ENCODE assay signal across 19 cellular contexts in the genomic region with DNA sequence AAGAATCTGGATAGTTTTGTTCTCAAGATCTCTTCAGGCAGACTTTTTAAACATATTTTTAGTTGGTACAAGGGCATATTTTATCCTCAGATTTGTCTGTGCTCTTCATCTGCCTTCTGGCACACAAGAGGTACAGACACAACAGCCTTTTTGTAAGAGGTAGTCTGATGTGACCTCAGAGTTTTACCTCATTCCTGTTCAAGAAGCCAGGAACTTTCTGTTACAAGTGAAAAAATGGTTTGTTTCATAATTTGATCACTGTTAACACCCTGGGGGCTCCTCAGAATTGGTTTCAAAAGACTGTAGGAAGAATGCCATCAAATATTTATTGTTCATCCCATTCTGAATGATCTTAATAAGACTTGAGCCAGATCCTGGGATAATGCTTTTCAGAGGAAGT.
DNase-seq lines count a peak whose midpoint lies in the region; ATAC-seq and TF ChIP-seq lines count a peak whose summit lies in the region.
"Had no signal": no experiment of that assay in that cellular context is flagged by ENCODE, and none has a peak within 500 bp of the region (broad histone marks: within the 10 kb centered on the region; RNA-seq: fewer than 3 reads in every experiment).

No MANE protein-coding gene starts in this region.

- H3K23ac ChIP-seq in H9 (ENCODE audit: insufficient read length, low read depth, low read length): no peak overlapping the region

- H3K79me1 ChIP-seq in H9 (ENCODE audit: insufficient read depth, low read depth, low read length, poor library complexity, severe bottlenecking): no peaks in the 10 kb centered on the region

- TF ChIP-seq POLR2A in breast epithelium (IDR thresholded peaks at IDR 0.05): no peak

- dilution Hi-C loops in mammary epithelial cell (cut with HindIII; ENCODE audit: low sequenced_read_pairs): loop anchor here (5.0 kb wide), 1 partner anchor 70 kb away; no protein-coding TSS in a partner anchor

- H3K27me3 ChIP-seq in breast epithelium (no peaks in the 10 kb centered on the region), mammary epithelial cell (ENCODE audit: insufficient read depth, low read length) (no peaks in the 10 kb centered on the region), H9 (ENCODE audit: insufficient read depth, low read length) (no peaks in the 10 kb centered on the region), iPS-18a (ENCODE audit: control insufficient read depth, insufficient read depth, low read length) (no peaks in the 10 kb centered on the region), hepatocyte (no peaks in the 10 kb centered on the region)
- H3K27me3 ChIP-seq: BLaER1 had no signal

- H2BK12ac ChIP-seq in H9 (ENCODE audit: insufficient read length, low read depth, low read length): no peak overlapping the region

- H3K36me3 ChIP-seq in breast epithelium: no peaks in the 10 kb centered on the region
- no peaks in the 10 kb centered on the region for H3K36me3 ChIP-seq in mammary epithelial cell (ENCODE audit: insufficient read depth, low read length)
- H3K36me3 ChIP-seq in iPS-18a (ENCODE audit: control insufficient read depth, low read depth, low read length): no peaks in the 10 kb centered on the region
- no peaks in the 10 kb centered on the region for H3K36me3 ChIP-seq in hepatocyte (replicated peaks; ENCODE audit: insufficient read depth, low read depth)
- H3K36me3 ChIP-seq: BLaER1 had no signal

- H3K4ac ChIP-seq in H9 (ENCODE audit: low read depth, low read length): no peak overlapping the region

- H3K4me3 ChIP-seq in breast epithelium (no peak overlapping the region), mammary epithelial cell (replicated peaks in 1 of 3; ENCODE audit: insufficient read depth in 1 of 3, low read depth in 2 of 3, low read length in 3 of 3) (no peak overlapping the region), iPS-18a (ENCODE audit: low read length) (no peak overlapping the region), hepatocyte (no peak overlapping the region)
- H3K4me3 ChIP-seq: BLaER1, GM23248 had no signal

- no peaks in the 10 kb centered on the region for H3K9me3 ChIP-seq in breast epithelium
- no peaks in the 10 kb centered on the region for H3K9me3 ChIP-seq in mammary epithelial cell (replicated peaks; ENCODE audit: insufficient read depth, low read length)
- H3K9me3 ChIP-seq in H9 (ENCODE audit: control insufficient read depth, low read depth, low read length): no peaks in the 10 kb centered on the region
- H3K9me3 ChIP-seq in iPS-18a (ENCODE audit: control insufficient read depth, low read depth, low read length): no peaks in the 10 kb centered on the region
- no peaks in the 10 kb centered on the region for H3K9me3 ChIP-seq in hepatocyte (ENCODE audit: low read depth)
- H3K9me3 ChIP-seq: BLaER1, Caco-2 had no signal

- DNase-seq in breast epithelium (ENCODE audit: low spot score in 2 of 2) (no peak), mammary epithelial cell (no peak), H9 (no peak), sciatic nerve (ENCODE audit: low spot score) (no peak), hepatocyte (ENCODE audit: low spot score) (no peak)
- DNase-seq: Caco-2; CD4-positive, CD25-positive, alpha-beta regulatory T cell; CD8-positive, alpha-beta T cell; DMS153; DND-41; GM23248; H7 had no signal

- H3K4me1 ChIP-seq in breast epithelium (no peaks in the 10 kb centered on the region), mammary epithelial cell (ENCODE audit: insufficient read depth, low read length) (no peaks in the 10 kb centered on the region), H9 (ENCODE audit: insufficient read depth, low read length) (peaks cover 8% of the 10 kb centered on the region; the same call in 1 of the 2 replicates), iPS-18a (ENCODE audit: control insufficient read depth, low read depth, low read length) (peaks cover 25% of the 10 kb centered on the region), hepatocyte (ENCODE audit: insufficient read depth) (no peaks in the 10 kb centered on the region)
- H3K4me1 ChIP-seq: BLaER1, Caco-2 had no signal

- H4K20me1 ChIP-seq in mammary epithelial cell (ENCODE audit: insufficient read depth, low read length): no peaks in the 10 kb centered on the region
- no peaks in the 10 kb centered on the region for H4K20me1 ChIP-seq in H9 (ENCODE audit: control insufficient read depth, insufficient read depth, insufficient read length)
- H4K20me1 ChIP-seq in hepatocyte (ENCODE audit: insufficient read depth, poor library complexity, severe bottlenecking): no peaks in the 10 kb centered on the region
- H4K20me1 ChIP-seq: BLaER1 had no signal

- H4K91ac ChIP-seq in H9 (ENCODE audit: insufficient read length, low read depth, low read length): no peak overlapping the region

- no peaks in the 10 kb centered on the region for H3K23me2 ChIP-seq in H9 (ENCODE audit: insufficient read length, low read depth, low read length, poor library complexity, severe bottlenecking)

- in situ Hi-C loops in mammary epithelial cell (cut with MboI; ENCODE audit: low sequenced_read_pairs in 2 of 2): no loop called here

- no peak overlapping the region for H4K5ac ChIP-seq in H9 (ENCODE audit: insufficient read length, low read depth, low read length)

- H3K4me2 ChIP-seq in mammary epithelial cell (ENCODE audit: insufficient read depth, low read depth, low read length) (no peak overlapping the region), H9 (ENCODE audit: insufficient read depth, insufficient read length, low read length) (no peak overlapping the region), hepatocyte (no peak overlapping the region)
- H3K4me2 ChIP-seq: BLaER1 had no signal

- H3K9me2 ChIP-seq in hepatocyte (replicated peaks; ENCODE audit: insufficient read depth): no peaks in the 10 kb centered on the region

- no peaks in the 10 kb centered on the region for H3K9me3 Mint-ChIP-seq in H9
- H3K9me3 Mint-ChIP-seq: CD4-positive, CD25-positive, alpha-beta regulatory T cell; CD8-positive, alpha-beta T cell had no signal

- intact Hi-C loops in breast epithelium (cut with DNase I; ENCODE audit: low total_unique reads) (no loop called here), mammary epithelial cell (cut with micrococcal nuclease) (no loop called here), sciatic nerve (cut with DNase I) (no loop called here)

- no peaks in the 10 kb centered on the region for H3K79me2 ChIP-seq in mammary epithelial cell (ENCODE audit: insufficient read depth, low read length)
- no peaks in the 10 kb centered on the region for H3K79me2 ChIP-seq in H9 (ENCODE audit: insufficient read depth, low read length)
- H3K79me2 ChIP-seq in hepatocyte: no peaks in the 10 kb centered on the region

- TF ChIP-seq CTCF in breast epithelium (IDR thresholded peaks at IDR 0.05) (no peak), mammary epithelial cell (conservative IDR thresholded peaks at IDR 0.05 in 1 of 2, IDR thresholded peaks at IDR 0.05 in 1 of 2; ENCODE audit: extremely low read depth in 1 of 2, insufficient read depth in 1 of 2, low read depth in 1 of 2, low read length in 2 of 2) (no peak), H9 (conservative IDR thresholded peaks at IDR 0.05) (no peak), hepatocyte (IDR thresholded peaks at IDR 0.05; ENCODE audit: poor library complexity) (no peak)

- no peak overlapping the region for H3K56ac ChIP-seq in H9 (ENCODE audit: insufficient read length, low read depth, low read length)

- H2BK15ac ChIP-seq in H9 (ENCODE audit: low read depth, low read length): no peak overlapping the region

- no peak overlapping the region for H2BK20ac ChIP-seq in H9 (ENCODE audit: low read depth, low read length, poor library complexity, severe bottlenecking)

- H2AFZ ChIP-seq in mammary epithelial cell (ENCODE audit: low read depth, low read length) (no peak overlapping the region), H9 (ENCODE audit: low read length) (peak overlapping the region; percentile 33), hepatocyte (no peak overlapping the region)
- H2AFZ ChIP-seq: GM23248 had no signal

- H2BK120ac ChIP-seq in H9 (ENCODE audit: low read depth, low read length, poor library complexity, severe bottlenecking): no peak overlapping the region

- no peak overlapping the region for H2BK5ac ChIP-seq in H9 (ENCODE audit: insufficient read length, low read length)

- BruUV-seq in mammary epithelial cell (replicated peaks; lab: Mats Ljungman, UMichigan): no TSS peak

- H3K27me3 Mint-ChIP-seq in H9 (ENCODE audit: low read depth): no peaks in the 10 kb centered on the region
- H3K27me3 Mint-ChIP-seq: B cell had no signal

- H3K4me3 Mint-ChIP-seq in H9: no peak overlapping the region
- H3K4me3 Mint-ChIP-seq: B cell; CD4-positive, CD25-positive, alpha-beta regulatory T cell; CD8-positive, alpha-beta T cell had no signal

- ATAC-seq in sciatic nerve (peak; percentile 53), GM21723 (IDR thresholded peaks at IDR 0.05; ENCODE audit: unreplicated experiment) (no peak)
- ATAC-seq: CD8-positive, alpha-beta T cell; HCT116 had no signal

- H3K4me1 Mint-ChIP-seq in H9: peaks cover 48 to 50% of the 10 kb centered on the region in 2 experiments
- H3K4me1 Mint-ChIP-seq: B cell; CD4-positive, CD25-positive, alpha-beta regulatory T cell had no signal

- H3T11ph ChIP-seq in H9 (ENCODE audit: low read length): no peak overlapping the region

- no peak overlapping the region for H4K8ac ChIP-seq in H9 (replicated peaks; ENCODE audit: insufficient read length, low read depth, low read length)

- H3K14ac ChIP-seq in H9 (ENCODE audit: insufficient read depth, low read length): no peak overlapping the region

- no peak overlapping the region; a peak in 1 of 7 replicates for H3K27ac Mint-ChIP-seq in H9
- H3K27ac Mint-ChIP-seq: B cell; CD4-positive, CD25-positive, alpha-beta regulatory T cell; CD8-positive, alpha-beta T cell had no signal

- H3K36me3 Mint-ChIP-seq in H9 (ENCODE audit: insufficient read depth in 1 of 3, low read depth in 3 of 3): no peaks in the 10 kb centered on the region; a peak in 2 of 7 replicates
- H3K36me3 Mint-ChIP-seq: CD4-positive, CD25-positive, alpha-beta regulatory T cell; CD8-positive, alpha-beta T cell had no signal

- H3K9ac ChIP-seq in mammary epithelial cell (ENCODE audit: insufficient read depth, low read length) (no peak overlapping the region), H9 (ENCODE audit: extremely low read depth, insufficient read length, low read length) (no peak overlapping the region), iPS-18a (ENCODE audit: low read length) (peak overlapping the region; percentile 29)
- H3K9ac ChIP-seq: BLaER1, GM23248 had no signal

- no peak overlapping the region for H2AK5ac ChIP-seq in H9 (ENCODE audit: insufficient read length, low read length)

- H3K18ac ChIP-seq in H9 (ENCODE audit: insufficient read length, low read depth, low read length): no peak overlapping the region

- CTCF ChIA-PET in mammary epithelial cell (lab: Charles Lee; ENCODE audit: low non-redundant PET): no interaction called here

- peak overlapping the region; percentile 73 to 74 for H3K27ac ChIP-seq in breast epithelium
- H3K27ac ChIP-seq in mammary epithelial cell (ENCODE audit: insufficient read depth, low read depth, low read length): no peak overlapping the region
- H3K27ac ChIP-seq in H9 (ENCODE audit: insufficient read length, low read depth, low read length): no peak overlapping the region
- H3K27ac ChIP-seq in iPS-18a (ENCODE audit: low read length): no peak overlapping the region
- no peak overlapping the region for H3K27ac ChIP-seq in hepatocyte
- H3K27ac ChIP-seq: 22Rv1, BLaER1, C4-2B, GM23248 had no signal

Comparison
In these comparisons a context has a peak if more than half of its experiments do, and no peak if none do; other contexts are left out.
1. H3K27ac ChIP-seq: peak in breast epithelium (2 of 2); none in mammary epithelial cell (single experiment), H9 (single experiment), iPS-18a (single experiment) and hepatocyte (single experiment).